1 cellular context compared by ENCODE assay signal in the genomic region with DNA sequence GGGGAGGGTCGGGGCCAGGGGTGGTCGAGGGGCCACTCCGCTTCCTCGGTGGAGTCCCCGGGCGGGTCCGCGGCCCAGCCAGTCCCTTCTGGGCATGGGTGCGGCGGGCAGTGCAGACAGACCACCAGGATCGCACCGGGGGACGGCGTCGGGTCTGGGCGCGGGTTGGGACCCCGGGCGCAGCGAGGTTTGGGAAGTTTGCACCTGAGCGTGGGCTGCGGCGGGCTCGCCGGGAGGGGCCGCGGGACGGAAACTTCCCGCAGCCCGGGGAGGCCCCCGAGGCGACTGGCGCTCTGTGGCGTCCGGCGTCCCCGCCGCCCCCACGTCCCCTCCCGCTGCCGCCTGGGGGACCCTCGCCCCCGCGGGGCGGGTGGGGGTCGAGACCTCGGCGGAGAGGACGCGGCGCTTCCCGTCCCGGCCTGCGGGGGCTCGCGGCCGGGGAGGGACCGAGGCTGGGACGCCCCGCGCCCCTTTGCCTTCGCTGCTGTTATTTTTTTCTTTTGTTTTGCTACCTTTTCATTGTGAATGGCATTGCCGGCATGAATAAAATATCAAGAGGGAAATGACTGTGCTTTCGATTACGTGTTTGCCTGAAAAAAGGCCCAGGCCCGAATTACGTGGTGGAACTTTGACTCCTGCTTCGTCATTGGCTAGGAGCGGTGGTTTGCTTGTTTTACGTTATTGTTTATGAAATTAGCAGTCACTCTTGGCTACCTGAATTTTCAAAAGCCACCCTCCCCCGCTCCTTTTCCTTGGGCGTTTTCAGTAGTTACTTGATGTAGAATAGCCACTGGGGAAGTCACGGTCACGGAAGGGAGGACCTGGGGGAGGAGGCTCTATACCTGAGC.
TF ChIP-seq lines count a peak whose summit lies in the region.

No MANE protein-coding gene starts in this region.

TF ChIP-seq in SK-N-SH treated with all-trans-retinoic acid at 6 μM for 48 hours, 23 proteins besides CTCF, POLR2A, EP300 and RAD21 (continued from another document):
- TF ChIP-seq CSRNP3 (CRISPR knock-in tag; IDR thresholded peaks at IDR 0.05) (no peak), GLIS3 (CRISPR knock-in tag; IDR thresholded peaks at IDR 0.05) (no peak), PPARA (CRISPR knock-in tag; IDR thresholded peaks at IDR 0.05; ENCODE audit: borderline replicate concordance) (no peak), OSR1 (CRISPR knock-in tag; IDR thresholded peaks at IDR 0.05) (no peak), ZFP3 (CRISPR knock-in tag; IDR thresholded peaks at IDR 0.05) (no peak), ISL1 (CRISPR knock-in tag; IDR thresholded peaks at IDR 0.05) (no peak), ZFP30 (CRISPR knock-in tag; IDR thresholded peaks at IDR 0.05) (no peak), ZNF8 (CRISPR knock-in tag; IDR thresholded peaks at IDR 0.05) (no peak), RARB (CRISPR knock-in tag; IDR thresholded peaks at IDR 0.05) (no peak), ZNF565 (CRISPR knock-in tag; conservative IDR thresholded peaks at IDR 0.05; ENCODE audit: low read depth) (no peak), PATZ1 (CRISPR knock-in tag; IDR thresholded peaks at IDR 0.05; ENCODE audit: borderline replicate concordance) (no peak), BACH2 (CRISPR knock-in tag; IDR thresholded peaks at IDR 0.05; ENCODE audit: borderline replicate concordance) (no peak)
- TF ChIP-seq, protein P1, sequence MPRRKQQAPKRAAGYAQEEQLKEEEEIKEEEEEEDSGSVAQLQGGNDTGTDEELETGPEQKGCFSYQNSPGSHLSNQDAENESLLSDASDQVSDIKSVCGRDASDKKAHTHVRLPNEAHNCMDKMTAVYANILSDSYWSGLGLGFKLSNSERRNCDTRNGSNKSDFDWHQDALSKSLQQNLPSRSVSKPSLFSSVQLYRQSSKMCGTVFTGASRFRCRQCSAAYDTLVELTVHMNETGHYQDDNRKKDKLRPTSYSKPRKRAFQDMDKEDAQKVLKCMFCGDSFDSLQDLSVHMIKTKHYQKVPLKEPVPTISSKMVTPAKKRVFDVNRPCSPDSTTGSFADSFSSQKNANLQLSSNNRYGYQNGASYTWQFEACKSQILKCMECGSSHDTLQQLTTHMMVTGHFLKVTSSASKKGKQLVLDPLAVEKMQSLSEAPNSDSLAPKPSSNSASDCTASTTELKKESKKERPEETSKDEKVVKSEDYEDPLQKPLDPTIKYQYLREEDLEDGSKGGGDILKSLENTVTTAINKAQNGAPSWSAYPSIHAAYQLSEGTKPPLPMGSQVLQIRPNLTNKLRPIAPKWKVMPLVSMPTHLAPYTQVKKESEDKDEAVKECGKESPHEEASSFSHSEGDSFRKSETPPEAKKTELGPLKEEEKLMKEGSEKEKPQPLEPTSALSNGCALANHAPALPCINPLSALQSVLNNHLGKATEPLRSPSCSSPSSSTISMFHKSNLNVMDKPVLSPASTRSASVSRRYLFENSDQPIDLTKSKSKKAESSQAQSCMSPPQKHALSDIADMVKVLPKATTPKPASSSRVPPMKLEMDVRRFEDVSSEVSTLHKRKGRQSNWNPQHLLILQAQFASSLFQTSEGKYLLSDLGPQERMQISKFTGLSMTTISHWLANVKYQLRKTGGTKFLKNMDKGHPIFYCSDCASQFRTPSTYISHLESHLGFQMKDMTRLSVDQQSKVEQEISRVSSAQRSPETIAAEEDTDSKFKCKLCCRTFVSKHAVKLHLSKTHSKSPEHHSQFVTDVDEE (CRISPR knock-in tag; IDR thresholded peaks at IDR 0.05), result no peak
- TF ChIP-seq, protein P2, sequence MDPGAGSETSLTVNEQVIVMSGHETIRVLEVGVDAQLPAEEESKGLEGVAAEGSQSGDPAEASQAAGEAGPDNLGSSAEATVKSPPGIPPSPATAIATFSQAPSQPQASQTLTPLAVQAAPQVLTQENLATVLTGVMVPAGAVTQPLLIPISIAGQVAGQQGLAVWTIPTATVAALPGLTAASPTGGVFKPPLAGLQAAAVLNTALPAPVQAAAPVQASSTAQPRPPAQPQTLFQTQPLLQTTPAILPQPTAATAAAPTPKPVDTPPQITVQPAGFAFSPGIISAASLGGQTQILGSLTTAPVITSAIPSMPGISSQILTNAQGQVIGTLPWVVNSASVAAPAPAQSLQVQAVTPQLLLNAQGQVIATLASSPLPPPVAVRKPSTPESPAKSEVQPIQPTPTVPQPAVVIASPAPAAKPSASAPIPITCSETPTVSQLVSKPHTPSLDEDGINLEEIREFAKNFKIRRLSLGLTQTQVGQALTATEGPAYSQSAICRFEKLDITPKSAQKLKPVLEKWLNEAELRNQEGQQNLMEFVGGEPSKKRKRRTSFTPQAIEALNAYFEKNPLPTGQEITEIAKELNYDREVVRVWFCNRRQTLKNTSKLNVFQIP (CRISPR knock-in tag; IDR thresholded peaks at IDR 0.05; ENCODE audit: borderline replicate concordance, low read depth), result no peak
